9 cellular contexts compared by ENCODE assay signal in genomic region chr18:24009651-24010333, GRCh38. TPM values are rescaled to one million over a fixed set of nuclear protein-coding genes. Genes with fewer than 3 reads are reported as not detected.
DNase-seq lines count a peak whose midpoint lies in the region; TF ChIP-seq lines count a peak whose summit lies in the region.
"Had no signal": no experiment of that assay in that cellular context is flagged by ENCODE, and none has a peak within 500 bp of the region (broad histone marks: within the 10 kb centered on the region; RNA-seq: fewer than 3 reads in every experiment).

No MANE protein-coding gene starts in this region.

- TF ChIP-seq CTCF in HEK293 (tag by site-specific recombination; IDR thresholded peaks at IDR 0.05) (no peak), endothelial cell (IDR thresholded peaks at IDR 0.05; ENCODE audit: unreplicated experiment) (no peak), colonic mucosa (IDR thresholded peaks at IDR 0.05) (no peak)

- peak; percentile 22 to 76 for DNase-seq in NOMO-1 (lab: John Stamatoyannopoulos, UW; ENCODE audit: unreplicated experiment in 2 of 2)
- DNase-seq in NOMO-1 treated with dmso at 0.1 percent for 144 hours (lab: John Stamatoyannopoulos, UW; ENCODE audit: unreplicated experiment), result no peak
- peak; percentile 38 for DNase-seq in NCI-H1092 treated with DMSO at 0.1 percent for 48 hours (lab: John Stamatoyannopoulos, UW)
- DNase-seq in central memory CD4-positive, alpha-beta T cell, result peak; percentile 37
- DNase-seq in endothelial cell (ENCODE audit: low spot score), result no peak
- DNase-seq in colonic mucosa, result no peak
- no peak for DNase-seq in mesenteric fat pad (ENCODE audit: low spot score)

- no peaks in the 10 kb centered on the region for H3K36me3 ChIP-seq in HEK293 (ENCODE audit: control insufficient read depth in 2 of 2, insufficient read depth in 1 of 2, low read length in 2 of 2)
- no peaks in the 10 kb centered on the region for H3K36me3 ChIP-seq in colonic mucosa

- POLR2A ChIA-PET in HEK293 (lab: Yijun Ruan, JAX), result no interaction called here

- H3K27ac ChIP-seq in HEK293 (ENCODE audit: extremely low read depth, low read depth, low read length), result no peak overlapping the region
- H3K27ac ChIP-seq in colonic mucosa, result no peak overlapping the region
- H3K27ac ChIP-seq: SK-N-MC had no signal

- H3K9ac ChIP-seq in colonic mucosa (ENCODE audit: low read depth in 2 of 2, low read length in 2 of 2), result no peak overlapping the region

- H3K36me3 Mint-ChIP-seq in endothelial cell (ENCODE audit: low read depth, unreplicated experiment), result no peaks in the 10 kb centered on the region

- H3K27me3 ChIP-seq in colonic mucosa, result no peaks in the 10 kb centered on the region

- H3K4me3 Mint-ChIP-seq in endothelial cell (ENCODE audit: unreplicated experiment), result no peak overlapping the region

- no peaks in the 10 kb centered on the region for H3K27me3 Mint-ChIP-seq in endothelial cell (ENCODE audit: unreplicated experiment)

- no peaks in the 10 kb centered on the region for H3K9me3 Mint-ChIP-seq in endothelial cell (ENCODE audit: unreplicated experiment)

- CTCF ChIA-PET in HEK293 (lab: Yijun Ruan, JAX), result no interaction called here

- no peak overlapping the region for H3K27ac Mint-ChIP-seq in endothelial cell (ENCODE audit: unreplicated experiment)

- H3K4me1 Mint-ChIP-seq in endothelial cell (ENCODE audit: unreplicated experiment), result peaks cover 2% of the 10 kb centered on the region

- no peak overlapping the region for H3K4me3 ChIP-seq in HEK293 (ENCODE audit: low read depth, low read length)
- no peak overlapping the region for H3K4me3 ChIP-seq in colonic mucosa
- H3K4me3 ChIP-seq: SK-N-MC had no signal

- H3K4me1 ChIP-seq in HEK293 (ENCODE audit: control insufficient read depth, insufficient read depth, low read length) (no peaks in the 10 kb centered on the region), colonic mucosa (peaks cover 9% of the 10 kb centered on the region)

- intact Hi-C loops in colonic mucosa (cut with DNase I), result no loop called here

- H3K9me3 ChIP-seq in HEK293 (ENCODE audit: control insufficient read depth, insufficient read depth, low read depth, low read length), result no peaks in the 10 kb centered on the region
- no peaks in the 10 kb centered on the region for H3K9me3 ChIP-seq in colonic mucosa

TF ChIP-seq in HEK293, 187 proteins besides CTCF, POLR2A, EP300 and RAD21:
- TF ChIP-seq, protein P1, sequence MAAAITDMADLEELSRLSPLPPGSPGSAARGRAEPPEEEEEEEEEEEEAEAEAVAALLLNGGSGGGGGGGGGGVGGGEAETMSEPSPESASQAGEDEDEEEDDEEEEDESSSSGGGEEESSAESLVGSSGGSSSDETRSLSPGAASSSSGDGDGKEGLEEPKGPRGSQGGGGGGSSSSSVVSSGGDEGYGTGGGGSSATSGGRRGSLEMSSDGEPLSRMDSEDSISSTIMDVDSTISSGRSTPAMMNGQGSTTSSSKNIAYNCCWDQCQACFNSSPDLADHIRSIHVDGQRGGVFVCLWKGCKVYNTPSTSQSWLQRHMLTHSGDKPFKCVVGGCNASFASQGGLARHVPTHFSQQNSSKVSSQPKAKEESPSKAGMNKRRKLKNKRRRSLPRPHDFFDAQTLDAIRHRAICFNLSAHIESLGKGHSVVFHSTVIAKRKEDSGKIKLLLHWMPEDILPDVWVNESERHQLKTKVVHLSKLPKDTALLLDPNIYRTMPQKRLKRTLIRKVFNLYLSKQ (tag by site-specific recombination; IDR thresholded peaks at IDR 0.05; ENCODE audit: borderline replicate concordance), result no peak
- no peak for TF ChIP-seq ZNF501 (tag by site-specific recombination; IDR thresholded peaks at IDR 0.05)
- TF ChIP-seq PRDM10 (tag by site-specific recombination; IDR thresholded peaks at IDR 0.05), result 0 out of 2 replicates have a peak, but pooled peaks have one; percentile 17
- TF ChIP-seq ZBTB17 (tag by site-specific recombination; IDR thresholded peaks at IDR 0.05), result 0 out of 2 replicates have a peak, but pooled peaks have one; percentile 2
- TF ChIP-seq, protein P2, sequence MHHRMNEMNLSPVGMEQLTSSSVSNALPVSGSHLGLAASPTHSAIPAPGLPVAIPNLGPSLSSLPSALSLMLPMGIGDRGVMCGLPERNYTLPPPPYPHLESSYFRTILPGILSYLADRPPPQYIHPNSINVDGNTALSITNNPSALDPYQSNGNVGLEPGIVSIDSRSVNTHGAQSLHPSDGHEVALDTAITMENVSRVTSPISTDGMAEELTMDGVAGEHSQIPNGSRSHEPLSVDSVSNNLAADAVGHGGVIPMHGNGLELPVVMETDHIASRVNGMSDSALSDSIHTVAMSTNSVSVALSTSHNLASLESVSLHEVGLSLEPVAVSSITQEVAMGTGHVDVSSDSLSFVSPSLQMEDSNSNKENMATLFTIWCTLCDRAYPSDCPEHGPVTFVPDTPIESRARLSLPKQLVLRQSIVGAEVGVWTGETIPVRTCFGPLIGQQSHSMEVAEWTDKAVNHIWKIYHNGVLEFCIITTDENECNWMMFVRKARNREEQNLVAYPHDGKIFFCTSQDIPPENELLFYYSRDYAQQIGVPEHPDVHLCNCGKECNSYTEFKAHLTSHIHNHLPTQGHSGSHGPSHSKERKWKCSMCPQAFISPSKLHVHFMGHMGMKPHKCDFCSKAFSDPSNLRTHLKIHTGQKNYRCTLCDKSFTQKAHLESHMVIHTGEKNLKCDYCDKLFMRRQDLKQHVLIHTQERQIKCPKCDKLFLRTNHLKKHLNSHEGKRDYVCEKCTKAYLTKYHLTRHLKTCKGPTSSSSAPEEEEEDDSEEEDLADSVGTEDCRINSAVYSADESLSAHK (tag by site-specific recombination; IDR thresholded peaks at IDR 0.05), result no peak
TF ChIP-seq in HEK293: peak in this region for 2.

RNA-seq across cellular contexts. Expression of gene TTC39C, which starts 4.8 kb away (rescaled TPM):
- total RNA-seq in endothelial cell (ENCODE audit: unreplicated experiment) (14.3 TPM), colonic mucosa (1 to 10 TPM; 8.8 to 9.5 TPM), mesenteric fat pad (46.7 TPM)

Comparison
In these comparisons a context has a peak if more than half of its experiments do, and no peak if none do; other contexts are left out.
1. DNase-seq: peak in NOMO-1 (2 of 2), NCI-H1092 treated with DMSO at 0.1 percent for 48 hours (single experiment) and central memory CD4-positive, alpha-beta T cell (single experiment); none in NOMO-1 treated with dmso at 0.1 percent for 144 hours (single experiment), endothelial cell (single experiment), colonic mucosa (single experiment) and mesenteric fat pad (single experiment).